In the genomic region with DNA sequence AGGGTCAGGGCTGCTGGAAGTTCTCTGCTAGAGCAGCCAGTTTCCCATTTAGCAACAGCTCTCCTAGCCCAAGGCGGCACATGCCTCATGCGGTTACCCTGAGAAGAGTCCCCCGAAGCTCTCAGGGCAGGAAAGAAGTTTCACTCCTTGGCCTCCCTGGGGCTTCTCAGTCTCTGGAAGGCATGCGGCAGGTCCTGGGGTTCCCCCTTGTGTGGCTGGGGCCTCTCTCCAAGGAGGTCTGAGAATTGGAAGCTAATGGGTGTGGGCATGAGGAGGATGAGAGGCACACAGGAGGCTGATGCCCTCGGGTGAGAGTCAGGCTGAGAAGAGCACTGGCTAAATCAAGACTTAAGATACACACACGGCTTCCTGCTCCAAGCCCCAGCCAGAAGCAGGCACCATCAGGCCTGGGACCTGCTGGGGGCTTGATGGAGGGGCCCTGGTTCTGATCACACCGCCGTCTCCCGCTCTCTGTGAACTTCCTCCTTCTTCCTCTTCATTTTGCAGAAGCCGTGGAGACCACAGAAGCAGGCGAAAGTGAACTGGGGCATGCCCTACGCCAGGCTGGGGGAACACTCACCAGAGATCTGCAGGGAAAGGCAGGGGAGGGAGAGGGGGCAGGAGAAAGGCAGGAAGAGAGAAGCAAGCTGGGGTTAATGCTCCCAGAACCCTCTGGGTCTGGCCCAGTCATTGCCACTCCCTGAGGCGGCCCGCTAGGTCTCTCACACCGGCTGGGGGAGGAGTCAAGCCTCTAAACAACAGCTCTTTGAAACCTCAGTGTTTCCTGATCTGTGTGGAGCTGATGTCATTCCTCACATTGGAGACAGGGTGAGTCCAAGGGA, we compare ENCODE assay signal across 9 cellular contexts. TPM values are rescaled to one million over a fixed set of nuclear protein-coding genes. Genes with fewer than 3 reads are reported as not detected.
DNase-seq lines count a peak whose midpoint lies in the region; ATAC-seq, FAIRE-seq and TF ChIP-seq lines count a peak whose summit lies in the region.
"Had no signal": no experiment of that assay in that cellular context is flagged by ENCODE, and none has a peak within 500 bp of the region (broad histone marks: within the 10 kb centered on the region; RNA-seq: fewer than 3 reads in every experiment).

No MANE protein-coding gene starts in this region.

- intact Hi-C loops in activated T-helper 1 cell treated with anti-CD3 and anti-CD28 coated beads, Interleukin-12 subunit alpha, Interleukin-12 subunit beta, Interleukin-2, Interleukin-4 antibody, amounts not matched to agents 30 ng/mL and 10 ng/mL and 1 ng/mL, durations not matched to agents 14 hours and 24 hours and 36 hours (cut with micrococcal nuclease): loop anchor here (2.0 to 10.0 kb wide), 2 partner anchors 40 to 176 kb away; no protein-coding TSS in a partner anchor
- intact Hi-C loops in Right ventricle myocardium superior (cut with DNase I): no loop called here

- peaks cover 10% of the 10 kb centered on the region for H3K27me3 Mint-ChIP-seq in activated T-helper 1 cell treated with anti-CD3 and anti-CD28 coated beads, Interleukin-12 subunit alpha, Interleukin-12 subunit beta, Interleukin-2, Interleukin-4 antibody, amounts not matched to agents 30 ng/mL and 10 ng/mL and 1 ng/mL, durations not matched to agents 14 hours and 24 hours and 36 hours (ENCODE audit: insufficient read depth)

- peaks cover 15% of the 10 kb centered on the region for H3K4me1 Mint-ChIP-seq in activated T-helper 1 cell treated with anti-CD3 and anti-CD28 coated beads, Interleukin-12 subunit alpha, Interleukin-12 subunit beta, Interleukin-2, Interleukin-4 antibody, amounts not matched to agents 30 ng/mL and 10 ng/mL and 1 ng/mL, durations not matched to agents 14 hours and 24 hours and 36 hours (ENCODE audit: low read depth)

- peak; percentile 36 for DNase-seq in DMS 273 (lab: John Stamatoyannopoulos, UW; ENCODE audit: unreplicated experiment)
- no peak for DNase-seq in DMS 273 treated with DMSO at 0.1 percent for 48 hours (lab: John Stamatoyannopoulos, UW)
- peak; percentile 66 for DNase-seq in RCC 7860 (ENCODE audit: low spot score)
- DNase-seq in activated T-helper 1 cell treated with anti-CD3 and anti-CD28 coated beads, Interleukin-12 subunit alpha, Interleukin-12 subunit beta, Interleukin-2, Interleukin-4 antibody, amounts not matched to agents 30 ng/mL and 10 ng/mL and 1 ng/mL, durations not matched to agents 14 hours and 24 hours and 36 hours (ENCODE audit: low spot score): peak; percentile 66
- no peak for DNase-seq in Right ventricle myocardium superior
- DNase-seq in retinal pigment epithelial cell (ENCODE audit: low read depth): peak; percentile 52

- ATAC-seq in HG03457 (IDR thresholded peaks at IDR 0.05; ENCODE audit: unreplicated experiment) (peak; percentile 65), Right ventricle myocardium superior (ENCODE audit: poor library complexity) (peak; percentile 53), GM18519 (IDR thresholded peaks at IDR 0.05; ENCODE audit: low FRiP score, unreplicated experiment) (no peak)

- peak overlapping the region; percentile 83 for H3K27ac Mint-ChIP-seq in activated T-helper 1 cell treated with anti-CD3 and anti-CD28 coated beads, Interleukin-12 subunit alpha, Interleukin-12 subunit beta, Interleukin-2, Interleukin-4 antibody, amounts not matched to agents 30 ng/mL and 10 ng/mL and 1 ng/mL, durations not matched to agents 14 hours and 24 hours and 36 hours

- TF ChIP-seq CTCF in retinal pigment epithelial cell (conservative IDR thresholded peaks at IDR 0.05; ENCODE audit: low read depth, low read length): no peak

- H3K4me3 Mint-ChIP-seq in activated T-helper 1 cell treated with anti-CD3 and anti-CD28 coated beads, Interleukin-12 subunit alpha, Interleukin-12 subunit beta, Interleukin-2, Interleukin-4 antibody, amounts not matched to agents 30 ng/mL and 10 ng/mL and 1 ng/mL, durations not matched to agents 14 hours and 24 hours and 36 hours: peak overlapping the region; percentile 63

- no peak overlapping the region for H3K4me3 ChIP-seq in retinal pigment epithelial cell (ENCODE audit: low read length)

- no peak for FAIRE-seq in RCC 7860 (lab: Jason Lieb, UNC)
- FAIRE-seq: endometrium had no signal

- H3K9me3 Mint-ChIP-seq in activated T-helper 1 cell treated with anti-CD3 and anti-CD28 coated beads, Interleukin-12 subunit alpha, Interleukin-12 subunit beta, Interleukin-2, Interleukin-4 antibody, amounts not matched to agents 30 ng/mL and 10 ng/mL and 1 ng/mL, durations not matched to agents 14 hours and 24 hours and 36 hours: no peaks in the 10 kb centered on the region

- no peaks in the 10 kb centered on the region for H3K36me3 Mint-ChIP-seq in activated T-helper 1 cell treated with anti-CD3 and anti-CD28 coated beads, Interleukin-12 subunit alpha, Interleukin-12 subunit beta, Interleukin-2, Interleukin-4 antibody, amounts not matched to agents 30 ng/mL and 10 ng/mL and 1 ng/mL, durations not matched to agents 14 hours and 24 hours and 36 hours (ENCODE audit: low read depth)

RNA-seq across cellular contexts. Expression of a gene that starts 15.1 kb away (rescaled TPM):
- total RNA-seq in activated T-helper 1 cell treated with anti-CD3 and anti-CD28 coated beads, Interleukin-12 subunit alpha, Interleukin-12 subunit beta, Interleukin-2, Interleukin-4 antibody, amounts not matched to agents 30 ng/mL and 10 ng/mL and 1 ng/mL, durations not matched to agents 14 hours and 24 hours and 36 hours: 0.16 and 0.24 TPM in 2 replicates
- total RNA-seq in Right ventricle myocardium superior: not detected

RNA-seq across cellular contexts. Expression of a gene that starts 18.8 kb away (rescaled TPM):
- total RNA-seq in activated T-helper 1 cell treated with anti-CD3 and anti-CD28 coated beads, Interleukin-12 subunit alpha, Interleukin-12 subunit beta, Interleukin-2, Interleukin-4 antibody, amounts not matched to agents 30 ng/mL and 10 ng/mL and 1 ng/mL, durations not matched to agents 14 hours and 24 hours and 36 hours: not detected in 2 replicates
- total RNA-seq in Right ventricle myocardium superior: not detected

Comparison
In these comparisons a context has a peak if more than half of its experiments do, and no peak if none do; other contexts are left out.
1. DNase-seq: peak in DMS 273 (single experiment), RCC 7860 (single experiment), activated T-helper 1 cell treated with anti-CD3 and anti-CD28 coated beads, Interleukin-12 subunit alpha, Interleukin-12 subunit beta, Interleukin-2, Interleukin-4 antibody, amounts not matched to agents 30 ng/mL and 10 ng/mL and 1 ng/mL, durations not matched to agents 14 hours and 24 hours and 36 hours (single experiment) and retinal pigment epithelial cell (single experiment); none in DMS 273 treated with DMSO at 0.1 percent for 48 hours (single experiment) and Right ventricle myocardium superior (single experiment).